Comparison of ENCODE assay signal across 11 cellular contexts in genomic region chr9:70111641-70112236, GRCh38.
DNase-seq lines count a peak whose midpoint lies in the region; ATAC-seq and TF ChIP-seq lines count a peak whose summit lies in the region.
"Had no signal": no experiment of that assay in that cellular context is flagged by ENCODE, and none has a peak within 500 bp of the region (broad histone marks: within the 10 kb centered on the region; RNA-seq: fewer than 3 reads in every experiment).

No MANE protein-coding gene starts in this region.

- RAD21 ChIA-PET in HCT116 (lab: Charles Lee; ENCODE audit: low non-redundant PET in 1 of 2, low total read pairs in 2 of 2, uncharacterized antibody in 2 of 2, unreplicated experiment in 2 of 2), result interaction anchor here (0.9 to 3.2 kb wide), 4 partner anchors 81 to 491 kb away, joined by 3 to 19 read pairs (median 8); no protein-coding TSS in a partner anchor

- CTCF ChIA-PET in HCT116 (lab: Charles Lee), result interaction anchor here (0.6 to 7.5 kb wide), 25 partner anchors 10 to 523 kb away, joined by 3 to 205 read pairs (median 5); partner anchors contain the start of gene APBA1

- H3K79me2 ChIP-seq in HCT116 (ENCODE audit: insufficient read depth, low read length) (no peaks in the 10 kb centered on the region), hepatocyte (no peaks in the 10 kb centered on the region)

- H4K20me1 ChIP-seq in HCT116 (ENCODE audit: insufficient read depth), result no peaks in the 10 kb centered on the region
- H4K20me1 ChIP-seq in hepatocyte (ENCODE audit: insufficient read depth, poor library complexity, severe bottlenecking), result no peaks in the 10 kb centered on the region

- H3K9me2 ChIP-seq in HCT116 (ENCODE audit: insufficient read depth) (no peaks in the 10 kb centered on the region), hepatocyte (replicated peaks; ENCODE audit: insufficient read depth) (no peaks in the 10 kb centered on the region)

- in situ Hi-C loops in GM13976 (cut with MboI; ENCODE audit: low sequenced_read_pairs, unreplicated experiment), result loop anchor here (10.0 kb wide), 1 partner anchor 147 kb away; no protein-coding TSS in a partner anchor

- H3K27me3 ChIP-seq in HCT116 (ENCODE audit: insufficient read depth, low read length) (no peaks in the 10 kb centered on the region), hepatocyte (no peaks in the 10 kb centered on the region)
- H3K27me3 ChIP-seq: cardiac muscle cell had no signal

- ATAC-seq in HCT116 (peak; percentile 34; the same call in 1 of the 2 replicates), HG02970 (IDR thresholded peaks at IDR 0.05; ENCODE audit: low FRiP score, unreplicated experiment) (no peak)

- H3K4me2 ChIP-seq in HCT116 (ENCODE audit: low read length) (peak overlapping the region; percentile 13), hepatocyte (no peak overlapping the region)

- no peaks in the 10 kb centered on the region for H3K9me3 ChIP-seq in HCT116 (ENCODE audit: control insufficient read depth in 1 of 2, insufficient read depth in 1 of 2, low read depth in 1 of 2, low read length in 2 of 2)
- H3K9me3 ChIP-seq in hepatocyte (ENCODE audit: low read depth), result no peaks in the 10 kb centered on the region
- H3K9me3 ChIP-seq: psoas muscle had no signal

- intact Hi-C loops in HCT116 (cut with micrococcal nuclease), result loop anchor here (1.0 to 5.0 kb wide), 4 partner anchors 116 to 689 kb away; no protein-coding TSS in a partner anchor

- no peak overlapping the region for H3K9ac ChIP-seq in HCT116 (ENCODE audit: low read length)

- POLR2A ChIA-PET in HCT116 (lab: Charles Lee), result interaction anchor here (1.2 to 1.6 kb wide), 2 partner anchors 136 to 141 kb away, joined by 3 to 5 read pairs; no protein-coding TSS in a partner anchor

- no peak overlapping the region for H3K27ac ChIP-seq in HCT116 (ENCODE audit: low read depth, low read length)
- no peak overlapping the region for H3K27ac ChIP-seq in hepatocyte
- H3K27ac ChIP-seq: cardiac muscle cell, psoas muscle had no signal

- H2AFZ ChIP-seq in HCT116 (ENCODE audit: low read depth, low read length, poor library complexity, severe bottlenecking) (no peak overlapping the region), hepatocyte (no peak overlapping the region)

- WGBS in hepatocyte (ENCODE audit: low lambda C conversion rate, missing lambda C conversion rate), result 67% methylated on average over 5 of the region's 5 CpGs

- DNase-seq in A172 (ENCODE audit: low spot score) (peak; percentile 71), HCT116 (ENCODE audit: low read depth, low spot score) (peak; percentile 44), SW480 (ENCODE audit: low spot score) (peak; percentile 63), hepatocyte (ENCODE audit: low spot score) (peak; percentile 22), RPMI8226 (no peak), GM13976 (ENCODE audit: low spot score) (no peak), AG08396 (ENCODE audit: low spot score) (no peak)

- H3K36me3 ChIP-seq in HCT116 (ENCODE audit: control insufficient read depth in 1 of 2, insufficient read depth in 2 of 2, low read length in 2 of 2), result no peaks in the 10 kb centered on the region
- H3K36me3 ChIP-seq in hepatocyte (replicated peaks; ENCODE audit: insufficient read depth, low read depth), result no peaks in the 10 kb centered on the region
- H3K36me3 ChIP-seq: cardiac muscle cell had no signal

- no peak for TF ChIP-seq CTCF in HCT116 (IDR thresholded peaks at IDR 0.05 in 2 of 3, conservative IDR thresholded peaks at IDR 0.05 in 1 of 3; ENCODE audit: borderline replicate concordance in 1 of 3, insufficient read depth in 1 of 3, low read depth in 2 of 3, low read length in 2 of 3)
- TF ChIP-seq CTCF in hepatocyte (IDR thresholded peaks at IDR 0.05; ENCODE audit: poor library complexity), result no peak
- no peak for TF ChIP-seq CTCF in GM13976 (IDR thresholded peaks at IDR 0.05; ENCODE audit: borderline replicate concordance, control extremely low read depth, extremely low read depth, insufficient read depth, missing control alignments)

- H3K4me3 ChIP-seq in HCT116 (replicated peaks in 1 of 2; ENCODE audit: low read depth in 1 of 2, low read length in 2 of 2) (no peak overlapping the region), hepatocyte (no peak overlapping the region)
- H3K4me3 ChIP-seq: cardiac muscle cell, lung, psoas muscle had no signal

- H3K4me1 ChIP-seq in HCT116 (ENCODE audit: control insufficient read depth in 1 of 2, insufficient read depth in 2 of 2, low read length in 2 of 2) (peaks cover 4 to 32% of the 10 kb centered on the region in 2 experiments; a peak in 3 of 4 replicates), hepatocyte (ENCODE audit: insufficient read depth) (no peaks in the 10 kb centered on the region)

- no peak for TF ChIP-seq POLR2A in HCT116 (IDR thresholded peaks at IDR 0.05; ENCODE audit: borderline replicate concordance, extremely low read depth, insufficient read depth, insufficient read length)

- TF ChIP-seq RAD21 in HCT116 (IDR thresholded peaks at IDR 0.05; ENCODE audit: low read depth), result no peak

- no TSS peak for BruUV-seq in HCT116 (replicated peaks; lab: Mats Ljungman, UMichigan)

TF ChIP-seq in HCT116, 20 proteins besides CTCF, POLR2A, EP300 and RAD21:
- TF ChIP-seq SP1 (IDR thresholded peaks at IDR 0.05; ENCODE audit: low read depth), result peak; percentile 18; the same call in 1 of the 2 replicates
- TF ChIP-seq FOSL1 (IDR thresholded peaks at IDR 0.05; ENCODE audit: low read depth), result peak; percentile 28; the same call in 1 of the 2 replicates
- no peak for TF ChIP-seq YY1 (IDR thresholded peaks at IDR 0.05; ENCODE audit: extremely low read depth, insufficient replicate concordance, low read depth, low read length)
- no peak for TF ChIP-seq ZBTB33 (IDR thresholded peaks at IDR 0.05; ENCODE audit: extremely low read depth, insufficient replicate concordance, low read length)
- TF ChIP-seq EZH2phosphoT487 (IDR thresholded peaks at IDR 0.05; ENCODE audit: borderline replicate concordance), result no peak

Comparison
In these comparisons a context has a peak if more than half of its experiments do, and no peak if none do; other contexts are left out.
1. DNase-seq: peak in A172 (single experiment), HCT116 (single experiment), SW480 (single experiment) and hepatocyte (single experiment); none in RPMI8226 (single experiment), GM13976 (single experiment) and AG08396 (single experiment).